In genomic region chr1:107936498-107937481, GRCh38 we compare ENCODE assay signal across 8 cellular contexts. TPM values are rescaled to one million over a fixed set of nuclear protein-coding genes. Genes with fewer than 3 reads are reported as not detected.
DNase-seq lines count a peak whose midpoint lies in the region; ATAC-seq and TF ChIP-seq lines count a peak whose summit lies in the region.

No MANE protein-coding gene starts in this region.

- peak overlapping the region; percentile 80 for H3K27ac Mint-ChIP-seq in activated CD4-positive, alpha-beta T cell treated with anti-CD3 and anti-CD28 coated beads for 36 hours

- no peak overlapping the region for H3K4me3 Mint-ChIP-seq in activated CD4-positive, alpha-beta T cell treated with anti-CD3 and anti-CD28 coated beads for 36 hours

- no peak overlapping the region for H3K4me3 ChIP-seq in esophagus (ENCODE audit: low read depth in 1 of 2, low read length in 2 of 2)
- no peak overlapping the region for H3K4me3 ChIP-seq in vagina

- H3K36me3 ChIP-seq in esophagus (ENCODE audit: control insufficient read depth in 2 of 2, insufficient read depth in 2 of 2, low read length in 1 of 2) (no peaks in the 10 kb centered on the region), vagina (no peaks in the 10 kb centered on the region)

- CTCF ChIA-PET in activated CD4-positive, alpha-beta T cell treated with anti-CD3 and anti-CD28 coated beads for 36 hours (lab: Charles Lee): interaction anchor here (0.6 to 1.1 kb wide), 2 partner anchors 25 to 29 kb away, joined by 3 read pairs; no protein-coding TSS in a partner anchor

- H3K27ac ChIP-seq in C4-2B (no peak overlapping the region; the same call in 1 of the 2 replicates), esophagus (ENCODE audit: low read depth in 2 of 2, low read length in 1 of 2) (peak overlapping the region; percentile 56 to 71), vagina (no peak overlapping the region)

- WGBS in esophagus, 2 donors: 36 to 46% methylated on average over 10 of the region's 10 CpGs

- intact Hi-C loops in activated CD4-positive, alpha-beta T cell treated with anti-CD3 and anti-CD28 coated beads for 36 hours (cut with DNase I, micrococcal nuclease): loop anchor here (1.0 to 10.0 kb wide), 4 partner anchors 27 to 708 kb away; no protein-coding TSS in a partner anchor
- intact Hi-C loops in vagina (cut with DNase I): no loop called here

- TF ChIP-seq CTCF in C4-2B (conservative IDR thresholded peaks at IDR 0.05): peak; percentile 24
- no peak for TF ChIP-seq CTCF in vagina (IDR thresholded peaks at IDR 0.05)

- DNase-seq in KBM-7: peak; percentile 58
- peak; percentile 71 for DNase-seq in activated CD4-positive, alpha-beta T cell treated with anti-CD3 and anti-CD28 coated beads for 36 hours
- peak; percentile 76 for DNase-seq in non-pigmented ciliary epithelial cell (ENCODE audit: low read depth)
- no peak for DNase-seq in vagina (ENCODE audit: extremely low spot score in 2 of 2)
- no peak for DNase-seq in NCI-H774 (lab: John Stamatoyannopoulos, UW)

- H3K9me3 Mint-ChIP-seq in activated CD4-positive, alpha-beta T cell treated with anti-CD3 and anti-CD28 coated beads for 36 hours (ENCODE audit: low read depth): no peaks in the 10 kb centered on the region

- POLR2A ChIA-PET in activated CD4-positive, alpha-beta T cell treated with anti-CD3 and anti-CD28 coated beads for 36 hours (lab: Charles Lee): interaction anchor here (0.6 kb wide), 1 partner anchor 35 kb away, joined by 3 read pairs; no protein-coding TSS in a partner anchor

- no peaks in the 10 kb centered on the region for H3K36me3 Mint-ChIP-seq in activated CD4-positive, alpha-beta T cell treated with anti-CD3 and anti-CD28 coated beads for 36 hours (ENCODE audit: low read depth)

- H3K27me3 ChIP-seq in esophagus (ENCODE audit: control insufficient read depth in 1 of 2, insufficient read depth in 2 of 2, low read length in 2 of 2): no peaks in the 10 kb centered on the region
- no peaks in the 10 kb centered on the region for H3K27me3 ChIP-seq in vagina

- H3K27me3 Mint-ChIP-seq in activated CD4-positive, alpha-beta T cell treated with anti-CD3 and anti-CD28 coated beads for 36 hours: no peaks in the 10 kb centered on the region

- in situ Hi-C loops in KBM-7 (cut with MboI; ENCODE audit: low pct_unique_long_range_greater_than_20kb, low sequenced_read_pairs): no loop called here

- no peaks in the 10 kb centered on the region for H3K9me3 ChIP-seq in esophagus (ENCODE audit: control insufficient read depth in 2 of 2, insufficient read depth in 1 of 2, low read depth in 1 of 2, low read length in 1 of 2)
- no peaks in the 10 kb centered on the region for H3K9me3 ChIP-seq in vagina

- H3K4me1 ChIP-seq in esophagus (ENCODE audit: control insufficient read depth in 2 of 2, insufficient read depth in 2 of 2, low read length in 1 of 2) (peaks cover 0 to 6% of the 10 kb centered on the region in 2 donors), vagina (peaks cover 16% of the 10 kb centered on the region)

- TF ChIP-seq POLR2A in vagina (IDR thresholded peaks at IDR 0.05): no peak

- peaks cover 66% of the 10 kb centered on the region for H3K4me1 Mint-ChIP-seq in activated CD4-positive, alpha-beta T cell treated with anti-CD3 and anti-CD28 coated beads for 36 hours

- ATAC-seq in GM21526 (IDR thresholded peaks at IDR 0.05; ENCODE audit: low FRiP score, unreplicated experiment): peak; percentile 35
- peak; percentile 56 for ATAC-seq in activated CD4-positive, alpha-beta T cell treated with anti-CD3 and anti-CD28 coated beads for 36 hours

RNA-seq across cellular contexts. Expression of gene VAV3, which starts 28.2 kb away (rescaled TPM):
- total RNA-seq in activated CD4-positive, alpha-beta T cell treated with anti-CD3 and anti-CD28 coated beads for 36 hours: 1 to 10 TPM; 1.3 to 1.9 TPM
- 10 to 100 TPM; 23.9 to 35.5 TPM for polyA plus RNA-seq in esophagus
- 67.5 TPM for total RNA-seq in vagina

Comparison
In these comparisons a context has a peak if more than half of its experiments do, and no peak if none do; other contexts are left out.
1. H3K27ac ChIP-seq: peak in esophagus (2 of 2); none in C4-2B (single experiment) and vagina (single experiment).
2. DNase-seq: peak in KBM-7 (single experiment), activated CD4-positive, alpha-beta T cell treated with anti-CD3 and anti-CD28 coated beads for 36 hours (single experiment) and non-pigmented ciliary epithelial cell (single experiment); none in vagina (0 of 2) and NCI-H774 (single experiment).
3. RNA of gene VAV3, which starts 28.2 kb away (total RNA-seq): 67.5 TPM in vagina (single experiment); 1.3 to 1.9 TPM in activated CD4-positive, alpha-beta T cell treated with anti-CD3 and anti-CD28 coated beads for 36 hours; every median in the first group is over 10 times any median in the second.